In genomic region chr11:77046060-77046501, GRCh38 we compare ENCODE assay signal across 8 cellular contexts. TPM values are rescaled to one million over a fixed set of nuclear protein-coding genes. Genes with fewer than 3 reads are reported as not detected.
DNase-seq lines count a peak whose midpoint lies in the region; ATAC-seq and TF ChIP-seq lines count a peak whose summit lies in the region.

No MANE protein-coding gene starts in this region.

- H3K36me3 Mint-ChIP-seq in stimulated activated effector memory CD8-positive, alpha-beta T cell treated with anti-CD3 and anti-CD28 coated beads, Interleukin-12 subunit alpha, Interleukin-12 subunit beta, amount 100 ng/mL, for 72 hours, result no peaks in the 10 kb centered on the region

- H3K9me3 ChIP-seq in HUES48 (ENCODE audit: control insufficient read depth, insufficient read depth, low read length), result no peaks in the 10 kb centered on the region
- H3K9me3 ChIP-seq in left lung, result no peaks in the 10 kb centered on the region

- DNase-seq in GM10248 (ENCODE audit: extremely low spot score) (peak; percentile 75), cerebellar cortex (ENCODE audit: low spot score) (peak; percentile 44), left lung (peak in 1 of 2 donors; percentile 88), foreskin melanocyte (no peak)
- DNase-seq in stimulated activated effector memory CD8-positive, alpha-beta T cell treated with anti-CD3 and anti-CD28 coated beads, Interleukin-12 subunit alpha, Interleukin-12 subunit beta, amount 100 ng/mL, for 72 hours (ENCODE audit: low spot score in 2 of 2), result peak; percentile 51 to 73

- no peaks in the 10 kb centered on the region for H3K36me3 ChIP-seq in HUES48 (ENCODE audit: control insufficient read depth, insufficient read depth, low read length)
- no peaks in the 10 kb centered on the region for H3K36me3 ChIP-seq in left lung

- no peak overlapping the region for H3K9ac ChIP-seq in HUES48 (ENCODE audit: low read depth, low read length)

- ATAC-seq in left lung (peak; percentile 75), HG03045 (IDR thresholded peaks at IDR 0.05; ENCODE audit: unreplicated experiment) (no peak)
- peak; percentile 53 for ATAC-seq in stimulated activated effector memory CD8-positive, alpha-beta T cell treated with anti-CD3 and anti-CD28 coated beads, Interleukin-12 subunit alpha, Interleukin-12 subunit beta, amount 100 ng/mL, for 72 hours

- POLR2A ChIA-PET in GM10248 (lab: Yijun Ruan, JAX), result no interaction called here

- H3K27ac Mint-ChIP-seq in stimulated activated effector memory CD8-positive, alpha-beta T cell treated with anti-CD3 and anti-CD28 coated beads, Interleukin-12 subunit alpha, Interleukin-12 subunit beta, amount 100 ng/mL, for 72 hours, result no peak overlapping the region

- intact Hi-C loops in left lung (cut with DNase I), result loop anchor here in 1 of 2 donors (5.0 kb wide), 1 partner anchor 41 kb away; no protein-coding TSS in a partner anchor

- H3K27ac ChIP-seq in HUES48 (ENCODE audit: low read depth, low read length) (no peak overlapping the region), left lung (no peak overlapping the region)

- peaks cover 14% of the 10 kb centered on the region for H3K4me1 Mint-ChIP-seq in stimulated activated effector memory CD8-positive, alpha-beta T cell treated with anti-CD3 and anti-CD28 coated beads, Interleukin-12 subunit alpha, Interleukin-12 subunit beta, amount 100 ng/mL, for 72 hours

- CTCF ChIA-PET in GM10248 (lab: Yijun Ruan, JAX), result interaction anchor here (0.9 to 3.9 kb wide), 6 partner anchors 8 to 126 kb away, joined by 3 to 27 read pairs (median 6); partner anchors contain the start of gene B3GNT6

- TF ChIP-seq CTCF in GM10248 (IDR thresholded peaks at IDR 0.05; ENCODE audit: control extremely low read depth, extremely low read depth, low read depth, missing control alignments) (peak; percentile 57), WI38 (IDR thresholded peaks at IDR 0.05; ENCODE audit: low read depth, low read length) (peak; percentile 85), left lung (IDR thresholded peaks at IDR 0.05) (peak; percentile 52 to 74)

- H3K27me3 ChIP-seq in HUES48 (ENCODE audit: control insufficient read depth, insufficient read depth, low read length) (peaks cover 20% of the 10 kb centered on the region), left lung (peaks cover 0 to 48% of the 10 kb centered on the region in 2 donors)

- peaks cover 4% of the 10 kb centered on the region; the same call in 1 of the 2 replicates for H3K4me1 ChIP-seq in HUES48 (ENCODE audit: control insufficient read depth, insufficient read depth, low read length)
- peaks cover 0 to 15% of the 10 kb centered on the region in 2 donors for H3K4me1 ChIP-seq in left lung

- H3K4me3 ChIP-seq in HUES48 (ENCODE audit: low read depth, low read length) (peak overlapping the region; percentile 45), WI38 (ENCODE audit: low read depth, low read length) (peak overlapping the region; percentile 44), left lung (no peak overlapping the region)

- H3K9me3 Mint-ChIP-seq in stimulated activated effector memory CD8-positive, alpha-beta T cell treated with anti-CD3 and anti-CD28 coated beads, Interleukin-12 subunit alpha, Interleukin-12 subunit beta, amount 100 ng/mL, for 72 hours, result no peaks in the 10 kb centered on the region

- peak overlapping the region; percentile 57 for H3K4me3 Mint-ChIP-seq in stimulated activated effector memory CD8-positive, alpha-beta T cell treated with anti-CD3 and anti-CD28 coated beads, Interleukin-12 subunit alpha, Interleukin-12 subunit beta, amount 100 ng/mL, for 72 hours

RNA-seq across cellular contexts. Expression of gene B3GNT6, which starts 11.9 kb away (rescaled TPM):
- total RNA-seq in left lung, result under 1 TPM in 1 of 2 donors, not detected in 1; 0.60 TPM

RNA-seq across cellular contexts. Expression of gene CAPN5, which starts 20.7 kb away (rescaled TPM):
- 10 to 100 TPM; 11.7 to 13.2 TPM for total RNA-seq in left lung

RNA-seq across cellular contexts. Expression of gene OMP, which starts 56.6 kb away (rescaled TPM):
- total RNA-seq in left lung, result not detected

Comparison
In these comparisons a context has a peak if more than half of its experiments do, and no peak if none do; other contexts are left out.
1. H3K4me3 ChIP-seq: peak in HUES48 (single experiment) and WI38 (single experiment); none in left lung (0 of 2).
2. Peak in every context shown above with its lines, with median percentiles within 50 percentile points of each other: CTCF ChIP-seq.